ENCODE assay signal across 16 cellular contexts in the genomic region with DNA sequence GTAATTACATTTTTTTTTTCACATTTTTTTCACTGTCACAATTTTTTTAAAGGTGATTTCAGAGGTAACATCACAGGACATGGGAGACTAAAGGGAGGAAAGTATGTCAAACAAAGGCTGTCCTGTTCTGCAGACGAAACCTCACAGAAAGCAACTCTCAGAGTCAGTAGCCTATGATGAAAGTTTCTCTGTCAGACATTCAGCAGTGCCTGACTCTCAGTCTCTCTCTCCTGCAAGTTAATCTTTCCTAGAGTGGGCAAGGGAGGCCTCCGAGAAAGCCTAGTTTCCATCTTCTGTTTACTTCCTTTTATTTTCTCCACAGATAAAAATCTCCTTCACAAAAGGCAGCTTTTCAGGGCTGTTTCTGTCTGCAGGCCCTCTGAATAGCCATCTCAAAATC. TPM values are rescaled to one million over a fixed set of nuclear protein-coding genes. Genes with fewer than 3 reads are reported as not detected.
DNase-seq lines count a peak whose midpoint lies in the region; ATAC-seq and TF ChIP-seq lines count a peak whose summit lies in the region.
"Had no signal": no experiment of that assay in that cellular context is flagged by ENCODE, and none has a peak within 500 bp of the region (broad histone marks: within the 10 kb centered on the region; RNA-seq: fewer than 3 reads in every experiment).

No MANE protein-coding gene starts in this region.

- H3K9ac ChIP-seq in SK-N-MC (ENCODE audit: insufficient read length): no peak overlapping the region

- no peaks in the 10 kb centered on the region for H3K36me3 ChIP-seq in SK-N-MC (ENCODE audit: insufficient read depth, low read length)
- H3K36me3 ChIP-seq in thoracic aorta: no peaks in the 10 kb centered on the region
- H3K36me3 ChIP-seq: gastrocnemius medialis, upper lobe of left lung had no signal

- H3K4me3 ChIP-seq in SK-N-MC (no peak overlapping the region), thoracic aorta (no peak overlapping the region)
- H3K4me3 ChIP-seq: dorsolateral prefrontal cortex, gastrocnemius medialis, upper lobe of left lung had no signal

- ATAC-seq in Right ventricle myocardium superior (ENCODE audit: poor library complexity) (peak; percentile 42), left cardiac atrium (no peak), left colon (peak; percentile 49), thoracic aorta (ENCODE audit: insufficient number of reproducible peaks, low FRiP score, low read depth) (no peak)
- ATAC-seq: gastrocnemius medialis; natural killer cell treated with Interleukin-12 subunit alpha and Interleukin-12 subunit beta and Interleukin-15 and Interleukin-18, amount 100 ng/mL, for 72 hours had no signal

- intact Hi-C loops in Right ventricle myocardium superior (cut with DNase I): no loop called here
- intact Hi-C loops in left cardiac atrium (cut with DNase I): no loop called here
- intact Hi-C loops in left colon (cut with DNase I, micrococcal nuclease): no loop called here

- peaks cover 15 to 22% of the 10 kb centered on the region in 2 donors for H3K4me1 ChIP-seq in thoracic aorta (ENCODE audit: control insufficient read depth in 1 of 2, low read depth in 2 of 2)
- H3K4me1 ChIP-seq: gastrocnemius medialis had no signal

- H3K27ac ChIP-seq in SK-N-MC (0 out of 2 replicates have a peak overlapping the region, but pooled peaks have one; percentile 80), thoracic aorta (peak overlapping the region; percentile 52 to 73)
- H3K27ac ChIP-seq: dorsolateral prefrontal cortex, gastrocnemius medialis had no signal

- H3K27me3 ChIP-seq in thoracic aorta (replicated peaks; ENCODE audit: insufficient read depth): no peaks in the 10 kb centered on the region
- H3K27me3 ChIP-seq: dorsolateral prefrontal cortex, gastrocnemius medialis, upper lobe of left lung had no signal

- no peak for TF ChIP-seq CTCF in thoracic aorta (IDR thresholded peaks at IDR 0.05)

- no peaks in the 10 kb centered on the region for H3K9me3 ChIP-seq in SK-N-MC (ENCODE audit: low read depth, low read length)
- H3K9me3 ChIP-seq in thoracic aorta: no peaks in the 10 kb centered on the region
- H3K9me3 ChIP-seq: gastrocnemius medialis, upper lobe of left lung had no signal

- DNase-seq in Right ventricle myocardium superior (no peak), left cardiac atrium (no peak), SK-N-MC (ENCODE audit: low read depth, low spot score) (no peak), left colon (no peak), thoracic aorta (ENCODE audit: low spot score) (no peak), SKM-1 (lab: John Stamatoyannopoulos, UW; ENCODE audit: unreplicated experiment) (no peak), 8988T (no peak), NCI-H2196 treated with DMSO at 0.1 percent for 48 hours (lab: John Stamatoyannopoulos, UW; ENCODE audit: unreplicated experiment) (no peak)
- DNase-seq: activated CD4-positive, alpha-beta T cell treated with anti-CD3 and anti-CD28 coated beads, Interleukin-2, amount 10 ng/mL, durations not matched to agents 7 days and 5 days; activated T-cell treated with anti-CD3 and anti-CD28 coated beads, Interleukin-2, amount 50 U/mL, for 48 hours; CD4-positive, alpha-beta memory T cell; dorsolateral prefrontal cortex; gastrocnemius medialis; upper lobe of left lung had no signal

RNA-seq across cellular contexts. Expression of a gene that starts 24.9 kb away (rescaled TPM):
- total RNA-seq in Right ventricle myocardium superior: 59.2 TPM
- 10 to 100 TPM; 41.7 to 64.3 TPM for total RNA-seq in left cardiac atrium
- 1 to 10 TPM in 1 of 2 donors, under 1 TPM in 1; 0.76 to 1.4 TPM for total RNA-seq in left colon
- 100 to 1,000 TPM; 292 to 375 TPM for total RNA-seq in thoracic aorta
- total RNA-seq: activated CD4-positive, alpha-beta T cell treated with anti-CD3 and anti-CD28 coated beads, Interleukin-2, amount 10 ng/mL, durations not matched to agents 7 days and 5 days; CD4-positive, alpha-beta memory T cell; natural killer cell treated with Interleukin-12 subunit alpha and Interleukin-12 subunit beta and Interleukin-15 and Interleukin-18, amount 100 ng/mL, for 72 hours; T-helper 1 cell treated with Interleukin-12 subunit alpha and Interleukin-12 subunit beta and Interleukin-4 antibody, amounts not matched to agents 30 ng/mL and 1 ng/mL, for 36 hours had no signal

Comparison
In these comparisons a context has a peak if more than half of its experiments do, and no peak if none do; other contexts are left out.
1. ATAC-seq: peak in Right ventricle myocardium superior (single experiment) and left colon (single experiment); none in left cardiac atrium (0 of 2) and thoracic aorta (single experiment).
2. RNA of a gene that starts 24.9 kb away (total RNA-seq): 292 to 375 TPM in thoracic aorta, 41.7 to 64.3 TPM in left cardiac atrium and 59.2 TPM in Right ventricle myocardium superior (single experiment); 0.76 to 1.4 TPM in left colon; every median in the first group is over 10 times any median in the second.